Comparison of ENCODE assay signal across 8 cellular contexts in the genomic region with DNA sequence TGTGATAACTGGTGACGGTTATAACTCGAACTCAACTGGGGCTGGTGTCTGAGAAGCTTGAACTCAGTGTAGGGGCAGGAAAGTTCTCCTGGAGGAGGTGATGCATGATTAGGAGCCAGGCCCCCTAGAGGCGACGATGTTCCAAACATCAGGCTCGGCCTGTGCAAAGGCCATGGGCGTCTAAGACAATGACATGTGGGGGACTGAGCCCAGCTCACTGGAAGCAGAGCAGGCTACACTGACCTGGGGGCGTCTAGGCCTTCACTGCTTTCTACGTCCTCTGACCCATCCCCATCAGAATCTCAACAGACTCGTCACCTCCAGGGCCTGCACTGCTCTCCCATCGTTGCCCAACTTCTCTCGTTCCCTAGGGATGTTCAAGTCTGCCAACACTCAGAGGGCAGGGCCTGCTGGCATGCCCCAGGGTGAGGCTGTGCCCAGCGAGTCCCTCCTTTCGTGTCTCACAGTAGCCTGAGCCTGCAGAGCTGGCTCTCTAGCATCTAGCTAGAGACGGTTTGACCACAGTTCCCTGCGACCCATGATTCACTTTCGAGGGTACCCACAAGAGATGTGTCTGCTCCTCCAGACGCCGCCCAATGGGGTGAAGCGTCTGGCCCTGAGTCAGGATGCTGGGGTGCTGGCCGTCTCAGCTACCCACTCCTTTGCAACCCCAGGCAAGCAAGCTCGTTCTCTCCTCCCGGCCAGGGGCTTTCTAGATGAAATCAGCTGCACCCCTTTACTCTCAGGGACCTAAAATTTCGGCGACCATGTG. TPM values are rescaled to one million over a fixed set of nuclear protein-coding genes. Genes with fewer than 3 reads are reported as not detected.
DNase-seq lines count a peak whose midpoint lies in the region; ATAC-seq lines count a peak whose summit lies in the region.

No MANE protein-coding gene starts in this region.

- DNase-seq in EH (ENCODE audit: low read depth) (peak; percentile 71), NCI-H446 (lab: John Stamatoyannopoulos, UW) (peak; percentile 50 to 72)
- peak; percentile 54 for DNase-seq in activated CD4-positive, alpha-beta T cell treated with anti-CD3 and anti-CD28 coated beads, Interleukin-2, amount 50 U/mL, for 1 hour
- DNase-seq in effector CD4-positive, alpha-beta T cell: peak; percentile 50
- DNase-seq in stimulated activated CD8-positive, alpha-beta memory T cell treated with anti-CD3 and anti-CD28 coated beads, Interleukin-7, amount 100 ng/mL, for 48 hours (ENCODE audit: extremely low read depth in 1 of 2, low read depth in 1 of 2): peak; percentile 65 to 87

- H3K27me3 ChIP-seq in mononuclear cell (ENCODE audit: insufficient read depth, low read length): no peaks in the 10 kb centered on the region

- H3K4me1 ChIP-seq in mononuclear cell (ENCODE audit: insufficient read depth, low read length): peaks cover 72% of the 10 kb centered on the region

- H3K4me3 ChIP-seq in mononuclear cell (ENCODE audit: low read length): peak overlapping the region; percentile 98

- ATAC-seq in HG02610 (IDR thresholded peaks at IDR 0.05; ENCODE audit: unreplicated experiment): peak; percentile 33
- no peak for ATAC-seq in HG02938 (IDR thresholded peaks at IDR 0.05; ENCODE audit: unreplicated experiment)

- H3K9me3 ChIP-seq in mononuclear cell (ENCODE audit: low read depth, low read length): no peaks in the 10 kb centered on the region

RNA-seq across cellular contexts. Expression of a gene that starts 1.1 kb away (rescaled TPM):
- 34.4 TPM for total RNA-seq in mononuclear cell

RNA-seq across cellular contexts. Expression of a gene that starts 19.3 kb away (rescaled TPM):
- total RNA-seq in mononuclear cell: 10.2 TPM
